ENCODE assay signal across 15 cellular contexts in the genomic region with DNA sequence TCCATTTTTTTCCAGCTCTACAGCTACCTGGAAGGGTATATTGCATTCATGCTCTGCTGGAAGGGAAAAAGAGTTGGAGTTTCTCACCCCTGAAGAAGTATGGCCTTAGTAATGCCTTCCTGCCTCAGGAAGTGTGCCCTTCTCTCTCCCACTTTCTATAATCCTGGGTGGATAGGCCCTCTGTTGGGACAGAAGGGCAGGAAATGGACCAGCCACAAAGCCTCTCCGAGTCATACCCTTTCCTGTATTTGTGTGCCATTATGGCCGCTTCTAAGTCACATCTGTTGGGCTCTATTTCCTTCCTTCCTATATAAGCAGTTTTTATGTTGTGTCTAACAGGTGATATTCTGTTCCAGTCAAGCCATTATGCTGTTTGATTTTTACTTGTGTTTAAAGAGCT.
DNase-seq lines count a peak whose midpoint lies in the region; ATAC-seq and TF ChIP-seq lines count a peak whose summit lies in the region.
"Had no signal": no experiment of that assay in that cellular context is flagged by ENCODE, and none has a peak within 500 bp of the region (broad histone marks: within the 10 kb centered on the region; RNA-seq: fewer than 3 reads in every experiment).

No MANE protein-coding gene starts in this region.

- peaks cover 0 to 43% (median 4%) of the 10 kb centered on the region in 6 donors for H3K36me3 ChIP-seq in spleen

- 27 to 35% (median 33%) methylated on average over 2 of the region's 2 CpGs for WGBS in spleen, 5 donors

- H3K27me3 ChIP-seq in spleen (replicated peaks in 1 of 7): no peaks in the 10 kb centered on the region

- DNase-seq in ELR (ENCODE audit: low read depth): peak; percentile 41
- peak; percentile 2 for DNase-seq in MV-4-11 (lab: John Stamatoyannopoulos, UW)
- DNase-seq in dermis blood vessel endothelial cell: peak; percentile 43
- DNase-seq in substantia nigra (lab: John Stamatoyannopoulos, UW): no peak
- no peak for DNase-seq in NCI-H2107 treated with DMSO at 0.1 percent for 48 hours (lab: John Stamatoyannopoulos, UW; ENCODE audit: unreplicated experiment)
- DNase-seq in spleen: no peak
- DNase-seq: C1 segment of cervical spinal cord, DMS79, GOT3, NCI-H1417 treated with DMSO at 0.1 percent for 48 hours, NCI-H2029 had no signal

- no peaks in the 10 kb centered on the region for H3K4me1 ChIP-seq in spleen

- H3K4me3 ChIP-seq in spleen: no peak overlapping the region

- no peak for ATAC-seq in HG03095 (IDR thresholded peaks at IDR 0.05; ENCODE audit: unreplicated experiment)

- no peak for TF ChIP-seq POLR2A in spleen (IDR thresholded peaks at IDR 0.05)

- no peaks in the 10 kb centered on the region for H3K9me3 ChIP-seq in spleen

- no peak for TF ChIP-seq CTCF in spleen (IDR thresholded peaks at IDR 0.05 in 8 of 11, conservative IDR thresholded peaks at IDR 0.05 in 3 of 11)

- H3K27ac ChIP-seq in substantia nigra (ENCODE audit: low read depth, low read length, poor library complexity, severe bottlenecking) (peak overlapping the region; percentile 24), spleen (no peak overlapping the region)
- H3K27ac ChIP-seq: HL-60, KMS-11, RWPE1 had no signal

- intact Hi-C loops in spleen (cut with DNase I; ENCODE audit: low total_unique reads): no loop called here

Comparison
In these comparisons a context has a peak if more than half of its experiments do, and no peak if none do; other contexts are left out.
1. DNase-seq: peak in ELR (single experiment), MV-4-11 (single experiment) and dermis blood vessel endothelial cell (single experiment); none in substantia nigra (0 of 49), NCI-H2107 treated with DMSO at 0.1 percent for 48 hours (single experiment) and spleen (single experiment).